1 cellular context compared by ENCODE assay signal in the genomic region with DNA sequence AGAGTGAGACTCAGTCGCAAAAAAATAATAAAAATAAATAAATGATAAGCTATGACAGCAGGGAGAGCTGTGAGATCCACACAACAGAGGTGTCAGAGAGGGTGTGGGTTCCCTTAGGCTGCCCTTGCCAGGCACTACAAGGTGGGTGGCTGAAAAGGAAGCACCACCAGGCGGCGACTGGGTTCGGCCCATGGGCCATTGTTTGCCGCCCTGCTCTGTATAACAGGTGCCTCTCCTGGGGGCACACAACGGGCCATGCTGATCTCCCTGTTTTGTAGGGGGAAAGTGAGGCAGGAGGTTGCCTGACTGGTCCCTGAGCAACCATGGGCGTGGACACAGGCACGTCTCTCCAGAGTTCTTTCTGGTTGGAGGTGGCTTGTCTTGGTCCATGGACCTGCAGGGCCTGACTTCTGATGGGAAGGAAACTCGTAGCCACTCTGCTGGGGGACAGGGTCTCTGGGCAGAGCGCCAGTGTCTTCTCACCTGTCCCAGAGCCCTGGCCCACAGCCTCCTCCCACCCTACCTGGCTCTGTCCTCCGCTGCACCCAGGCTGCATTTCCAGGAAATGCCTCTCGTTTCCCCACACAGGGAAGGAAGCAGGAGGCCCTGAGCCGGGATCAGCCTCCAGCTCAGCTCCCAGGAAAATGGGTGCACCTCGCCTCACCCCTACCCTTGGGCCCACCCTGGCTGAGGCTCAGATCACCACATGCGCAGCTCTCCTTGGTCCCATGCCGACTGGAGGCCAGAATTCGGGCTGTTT.
TF ChIP-seq lines count a peak whose summit lies in the region.

No MANE protein-coding gene starts in this region.

TF ChIP-seq in H1, 55 proteins besides CTCF, POLR2A, EP300 and RAD21:
- TF ChIP-seq KDM5A (IDR thresholded peaks at IDR 0.05; ENCODE audit: low read length) = no peak
- TF ChIP-seq CEBPB (IDR thresholded peaks at IDR 0.05; ENCODE audit: low read depth, low read length) = no peak
- no peak for TF ChIP-seq GABPA (IDR thresholded peaks at IDR 0.05; ENCODE audit: borderline replicate concordance, insufficient read depth, low read length)
- no peak for TF ChIP-seq SP2 (IDR thresholded peaks at IDR 0.05; ENCODE audit: low read length)
- no peak for TF ChIP-seq CHD2 (IDR thresholded peaks at IDR 0.05; ENCODE audit: low read length)
- no peak for TF ChIP-seq MAFK (IDR thresholded peaks at IDR 0.05; ENCODE audit: low read depth, low read length)
- TF ChIP-seq GTF2F1 (IDR thresholded peaks at IDR 0.05; ENCODE audit: borderline replicate concordance, low read depth, low read length) = no peak
- no peak for TF ChIP-seq EZH2 (IDR thresholded peaks at IDR 0.05; ENCODE audit: low read depth, low read length, severe bottlenecking)
- no peak for TF ChIP-seq SIX5 (IDR thresholded peaks at IDR 0.05; ENCODE audit: low read depth, low read length)
- TF ChIP-seq CREB1 (IDR thresholded peaks at IDR 0.05) = no peak
- no peak for TF ChIP-seq NRF1 (IDR thresholded peaks at IDR 0.05; ENCODE audit: low read depth, low read length)
- TF ChIP-seq ASH2L (IDR thresholded peaks at IDR 0.05; ENCODE audit: low read length) = no peak
- TF ChIP-seq ZNF274 (IDR thresholded peaks at IDR 0.05; ENCODE audit: borderline replicate concordance, extremely low read depth, low read length) = no peak
- no peak for TF ChIP-seq TEAD4 (IDR thresholded peaks at IDR 0.05; ENCODE audit: low read depth, low read length)
TF ChIP-seq in H1: peak in this region for 0.
